In the genomic region with DNA sequence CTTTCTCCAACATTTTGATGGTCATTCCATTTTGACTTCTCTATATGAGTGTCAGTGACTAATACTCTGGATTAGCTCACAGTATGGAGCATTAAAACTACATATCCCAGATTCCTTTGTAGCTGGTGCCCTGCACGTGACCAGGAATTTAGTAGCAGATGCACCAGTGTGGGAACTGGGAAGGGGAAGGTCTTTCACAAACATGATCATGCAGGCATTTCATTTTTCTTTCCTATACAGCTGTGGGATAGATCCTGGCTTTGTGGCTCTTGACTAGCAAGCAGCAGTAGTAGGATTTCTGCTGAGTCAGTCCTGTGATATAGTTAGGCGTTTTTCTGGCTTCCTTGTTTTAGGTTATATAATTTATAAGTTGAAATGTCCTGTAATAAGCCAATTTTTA, we compare ENCODE assay signal across 12 cellular contexts.
DNase-seq lines count a peak whose midpoint lies in the region; ATAC-seq and TF ChIP-seq lines count a peak whose summit lies in the region.
"Had no signal": no experiment of that assay in that cellular context is flagged by ENCODE, and none has a peak within 500 bp of the region (broad histone marks: within the 10 kb centered on the region; RNA-seq: fewer than 3 reads in every experiment).

No MANE protein-coding gene starts in this region.

- H3K27ac ChIP-seq in endodermal cell (ENCODE audit: low read depth, low read length) = no peak overlapping the region
- H3K27ac ChIP-seq: colonic mucosa, suprapubic skin had no signal

- no peaks in the 10 kb centered on the region for H3K27me3 Mint-ChIP-seq in endodermal cell (ENCODE audit: insufficient read depth)

- H3K27ac Mint-ChIP-seq in endodermal cell = peak overlapping the region; percentile 32

- no peaks in the 10 kb centered on the region for H3K36me3 Mint-ChIP-seq in endodermal cell (ENCODE audit: low read depth)

- H3K27me3 ChIP-seq in endodermal cell (ENCODE audit: control insufficient read depth, insufficient read depth, low read length, poor library complexity, severe bottlenecking) = no peaks in the 10 kb centered on the region
- H3K27me3 ChIP-seq: colonic mucosa, suprapubic skin had no signal

- WGBS in endodermal cell (ENCODE audit: insufficient coverage in 1 of 2, insufficient read length in 1 of 2), 2 experiments = 68 to 80% methylated on average over 1 to 2 of the region's 2 CpGs

- peaks cover 13% of the 10 kb centered on the region for H3K9me3 ChIP-seq in endodermal cell (ENCODE audit: control insufficient read depth, low read length)
- H3K9me3 ChIP-seq: colonic mucosa, suprapubic skin had no signal

- peaks cover 16% of the 10 kb centered on the region for H3K4me1 Mint-ChIP-seq in endodermal cell

- H3K4me1 ChIP-seq in endodermal cell (ENCODE audit: control insufficient read depth, insufficient read depth, low read length) = peaks cover 2% of the 10 kb centered on the region
- H3K4me1 ChIP-seq: colonic mucosa, suprapubic skin had no signal

- H3K9ac ChIP-seq in endodermal cell (ENCODE audit: extremely low read depth, low read length, poor library complexity, severe bottlenecking) = no peak overlapping the region

- DNase-seq in NCI-H1694 (lab: John Stamatoyannopoulos, UW) (peak; percentile 15), NCI-H1694 treated with DMSO at 0.1 percent for 48 hours (lab: John Stamatoyannopoulos, UW) (no peak), NCI-H69 (lab: John Stamatoyannopoulos, UW) (peak; percentile 68), endodermal cell (peak; percentile 65), renal cortical epithelial cell (ENCODE audit: low read depth) (peak; percentile 28), NCI-H774 (lab: John Stamatoyannopoulos, UW) (no peak), COR-L47 (lab: John Stamatoyannopoulos, UW) (no peak)
- DNase-seq: colonic mucosa had no signal

- no peak for ATAC-seq in HG03095 (IDR thresholded peaks at IDR 0.05; ENCODE audit: unreplicated experiment)
- ATAC-seq: left lobe of liver, Panc1 had no signal

- TF ChIP-seq CTCF in endodermal cell (conservative IDR thresholded peaks at IDR 0.05) = no peak

- peaks cover 5% of the 10 kb centered on the region for H3K36me3 ChIP-seq in endodermal cell (ENCODE audit: control insufficient read depth, insufficient read depth, low read length)
- H3K36me3 ChIP-seq: colonic mucosa, suprapubic skin had no signal

- peaks cover 4% of the 10 kb centered on the region for H3K9me3 Mint-ChIP-seq in endodermal cell

- H3K4me3 ChIP-seq in endodermal cell (ENCODE audit: low read length) = no peak overlapping the region
- H3K4me3 ChIP-seq: colonic mucosa, suprapubic skin had no signal

- no peak overlapping the region for H3K4me3 Mint-ChIP-seq in endodermal cell

Comparison
In these comparisons a context has a peak if more than half of its experiments do, and no peak if none do; other contexts are left out.
1. DNase-seq: peak in NCI-H1694 (single experiment), NCI-H69 (single experiment), endodermal cell (single experiment) and renal cortical epithelial cell (single experiment); none in NCI-H1694 treated with DMSO at 0.1 percent for 48 hours (single experiment), NCI-H774 (single experiment) and COR-L47 (single experiment).